22 cellular contexts compared by ENCODE assay signal in genomic region chr1:79376106-79376505, GRCh38.
"Had no signal": no experiment of that assay in that cellular context is flagged by ENCODE, and none has a peak within 500 bp of the region (broad histone marks: within the 10 kb centered on the region; RNA-seq: fewer than 3 reads in every experiment).

No MANE protein-coding gene starts in this region.

- H3K27ac ChIP-seq: brain microvascular endothelial cell, colonic mucosa, left ventricle myocardium inferior, sigmoid colon, spleen, thyroid gland, upper lobe of right lung, VCaP had no signal

- DNase-seq: activated CD4-positive, alpha-beta T cell treated with anti-CD3 and anti-CD28 coated beads for 1 hour; activated CD4-positive, alpha-beta T cell treated with anti-CD3 and anti-CD28 coated beads, Interleukin-2, amount 50 U/mL, for 1 hour; activated CD8-positive, alpha-beta T cell treated with anti-CD3 and anti-CD28 coated beads, Interleukin-2, amount 10 ng/mL, durations not matched to agents 7 days and 5 days; aorta; brain microvascular endothelial cell; colonic mucosa; erythroblast; hippocampal formation; left ventricle myocardium inferior; mammary epithelial cell; naive thymus-derived CD8-positive, alpha-beta T cell; retina; sigmoid colon; spleen; stimulated activated CD4-positive, alpha-beta T cell treated with anti-CD3 and anti-CD28 coated beads, Interleukin-4, amount 100 ng/mL, for 1 hour; stimulated activated naive CD4-positive, alpha-beta T cell; T-cell; thyroid gland; upper lobe of right lung had no signal

- H3K4me1 ChIP-seq: colonic mucosa, left ventricle myocardium inferior, spleen, upper lobe of right lung had no signal

- H3K9me3 ChIP-seq: colonic mucosa, sigmoid colon, thyroid gland, upper lobe of right lung had no signal

- H3K27me3 ChIP-seq: brain microvascular endothelial cell, colonic mucosa, sigmoid colon, spleen, thyroid gland, upper lobe of right lung had no signal

- ATAC-seq: activated CD8-positive, alpha-beta T cell treated with anti-CD3 and anti-CD28 coated beads, Interleukin-2, amount 10 ng/mL, durations not matched to agents 7 days and 5 days; activated naive CD4-positive, alpha-beta T cell treated with anti-CD3 and anti-CD28 coated beads, Interleukin-2, amount 50 U/mL, for 72 hours; naive thymus-derived CD8-positive, alpha-beta T cell; T-cell; upper lobe of right lung had no signal

- H3K36me3 ChIP-seq: brain microvascular endothelial cell, colonic mucosa, left ventricle myocardium inferior, sigmoid colon, spleen, thyroid gland, upper lobe of right lung had no signal

- FAIRE-seq: frontal cortex had no signal

- H3K4me3 ChIP-seq: colonic mucosa, left ventricle myocardium inferior, sigmoid colon, spleen, thyroid gland, upper lobe of right lung had no signal
